In the genomic region with DNA sequence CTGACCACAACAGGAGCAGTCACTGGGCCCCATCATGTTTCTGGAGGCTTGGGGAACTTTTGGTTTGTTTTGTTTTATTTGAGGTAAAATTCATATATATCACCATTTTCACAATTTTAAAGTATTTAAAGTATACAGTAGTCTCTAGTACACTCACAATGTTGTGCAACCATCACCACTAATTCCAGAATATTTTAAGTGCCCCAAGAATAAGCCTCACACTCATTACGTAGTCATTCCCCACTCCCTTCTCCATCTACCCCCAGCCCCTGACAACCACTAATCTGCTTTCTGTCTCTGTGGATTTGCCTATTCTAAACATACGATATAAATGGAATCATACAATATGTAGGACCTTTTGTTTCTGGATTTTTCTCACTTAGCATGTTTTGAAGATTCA, we compare ENCODE assay signal across 29 cellular contexts.
"Had no signal": no experiment of that assay in that cellular context is flagged by ENCODE, and none has a peak within 500 bp of the region (broad histone marks: within the 10 kb centered on the region; RNA-seq: fewer than 3 reads in every experiment).

No MANE protein-coding gene starts in this region.

- H3K4me3 ChIP-seq: adrenal gland, ascending aorta, breast epithelium, cardiac muscle cell, colonic mucosa, gastroesophageal sphincter, heart right ventricle, hepatocyte had no signal

- H3K27ac ChIP-seq: adrenal gland, ascending aorta, breast epithelium, cardiac muscle cell, colonic mucosa, gastroesophageal sphincter, heart right ventricle, hepatocyte, WERI-Rb-1 had no signal

- ATAC-seq: activated CD4-positive, CD25-positive, alpha-beta regulatory T cell treated with anti-CD3 and anti-CD28 coated beads, Interleukin-2, amount 50 U/mL, for 24 hours; activated CD8-positive, alpha-beta T cell treated with anti-CD3 and anti-CD28 coated beads for 36 hours; activated naive CD8-positive, alpha-beta T cell treated with anti-CD3 and anti-CD28 coated beads, Interleukin-2, amount 50 U/mL, for 24 hours; activated T-cell treated with anti-CD3 and anti-CD28 coated beads, Interleukin-2, amount 50 U/mL, for 4 hours; esophagus mucosa; gastroesophageal sphincter; heart right ventricle had no signal

- FAIRE-seq: TTC549 had no signal

- DNase-seq: activated B cell treated with CpG ODN at 0.5 μM for 24 hours; activated CD4-positive, alpha-beta T cell treated with anti-CD3 and anti-CD28 coated beads for 48 hours; activated CD4-positive, alpha-beta T cell treated with anti-CD3 and anti-CD28 coated beads, Interleukin-2, amount 50 U/mL, for 1 hour; activated CD4-positive, alpha-beta T cell treated with anti-CD3 and anti-CD28 coated beads, Interleukin-2, amount 50 U/mL, for 48 hours; activated CD8-positive, alpha-beta memory T cell treated with anti-CD3 and anti-CD28 coated beads for 24 hours; activated CD8-positive, alpha-beta T cell treated with anti-CD3 and anti-CD28 coated beads for 36 hours; activated effector memory CD4-positive, alpha-beta T cell treated with anti-CD3 and anti-CD28 coated beads, Interleukin-2, amount 50 U/mL, for 16 hours; activated naive CD4-positive, alpha-beta T cell treated with anti-CD3 and anti-CD28 coated beads for 36 hours; activated naive CD8-positive, alpha-beta T cell treated with anti-CD3 and anti-CD28 coated beads for 36 hours; activated naive CD8-positive, alpha-beta T cell treated with anti-CD3 and anti-CD28 coated beads, Interleukin-2, amount 50 U/mL, for 24 hours; activated T-cell treated with anti-CD3 and anti-CD28 coated beads, Interleukin-2, amount 50 U/mL, for 4 hours; adrenal gland; central memory CD4-positive, alpha-beta T cell; cerebellar nuclear complex; colonic mucosa; effector memory CD4-positive, alpha-beta T cell; endodermal cell; foreskin melanocyte; heart right ventricle; T-helper 2 cell; WERI-Rb-1 had no signal

- H3K27me3 ChIP-seq: adrenal gland, ascending aorta, breast epithelium, cardiac muscle cell, colonic mucosa, gastroesophageal sphincter, heart right ventricle, hepatocyte had no signal
